ENCODE assay signal across 32 cellular contexts in genomic region chr7:73595358-73595757, GRCh38. TPM values are rescaled to one million over a fixed set of nuclear protein-coding genes. Genes with fewer than 3 reads are reported as not detected.
"Had no signal": no experiment of that assay in that cellular context is flagged by ENCODE, and none has a peak within 500 bp of the region (broad histone marks: within the 10 kb centered on the region; RNA-seq: fewer than 3 reads in every experiment).

No MANE protein-coding gene starts in this region.

- H3K4me3 ChIP-seq: colonic mucosa, esophagus squamous epithelium, gastrocnemius medialis, heart right ventricle, left lung, lower lobe of right lung, mucosa of descending colon had no signal

- H3K27me3 ChIP-seq: colonic mucosa, gastrocnemius medialis had no signal

- H3K4me1 ChIP-seq: colonic mucosa, esophagus squamous epithelium, gastrocnemius medialis, heart right ventricle, lower lobe of right lung had no signal

- H3K9me3 Mint-ChIP-seq: dendritic cell treated with granulocyte-macrophage colony-stimulating factor and Interleukin-4, amounts not matched to agents 40 ng/mL and 50 ng/mL, for 4 days; effector memory CD8-positive, alpha-beta T cell; endodermal cell; immature natural killer cell; mesothelial cell of epicardium had no signal

- H3K4me1 Mint-ChIP-seq: endodermal cell, immature natural killer cell, mesothelial cell of epicardium had no signal

- H3K27ac ChIP-seq: colonic mucosa, epithelial cell of prostate, esophagus squamous epithelium, gastrocnemius medialis, heart right ventricle, left lung, lower lobe of right lung had no signal

- H3K27ac Mint-ChIP-seq: dendritic cell treated with granulocyte-macrophage colony-stimulating factor and Interleukin-4, amounts not matched to agents 40 ng/mL and 50 ng/mL, for 4 days; effector memory CD8-positive, alpha-beta T cell; endodermal cell; immature natural killer cell; mesothelial cell of epicardium had no signal

- FAIRE-seq: endometrium, kidney had no signal

- H3K9me3 ChIP-seq: colonic mucosa, esophagus squamous epithelium, gastrocnemius medialis, heart right ventricle, left lung, lower lobe of right lung, mucosa of descending colon had no signal

- H3K36me3 Mint-ChIP-seq: immature natural killer cell, mesothelial cell of epicardium had no signal

- DNase-seq: colonic mucosa; cortex of kidney; effector CD8-positive, alpha-beta T cell; effector memory CD8-positive, alpha-beta T cell; endodermal cell; erythroblast; esophagus squamous epithelium; foreskin fibroblast; foreskin melanocyte; gastrocnemius medialis; glutamatergic neuron; head of caudate nucleus; heart right ventricle; hippocampal formation; immature natural killer cell; islet precursor cell; kidney; kidney glomerular epithelial cell; left lung; left ventricle myocardium superior; lower lobe of right lung; mesenchymal stem cell; mucosa of descending colon; naive B cell had no signal

- H3K4me3 Mint-ChIP-seq: dendritic cell treated with granulocyte-macrophage colony-stimulating factor and Interleukin-4, amounts not matched to agents 40 ng/mL and 50 ng/mL, for 4 days; effector memory CD8-positive, alpha-beta T cell; endodermal cell; immature natural killer cell; mesothelial cell of epicardium; naive B cell had no signal

- H3K36me3 ChIP-seq: colonic mucosa, esophagus squamous epithelium, heart right ventricle, left lung, lower lobe of right lung had no signal

- ATAC-seq: effector memory CD8-positive, alpha-beta T cell; esophagus mucosa; gastrocnemius medialis; heart right ventricle; left lung; left ventricle myocardium superior; lower lobe of right lung; mucosa of descending colon had no signal

RNA-seq across cellular contexts. Expression of gene MLXIPL, which starts 29.0 kb away (rescaled TPM):
- total RNA-seq: dermis microvascular lymphatic vessel endothelial cell, glomerular endothelial cell, lung microvascular endothelial cell had no signal
- polyA plus RNA-seq: immature natural killer cell had no signal
